1 cellular context compared by ENCODE assay signal in the genomic region with DNA sequence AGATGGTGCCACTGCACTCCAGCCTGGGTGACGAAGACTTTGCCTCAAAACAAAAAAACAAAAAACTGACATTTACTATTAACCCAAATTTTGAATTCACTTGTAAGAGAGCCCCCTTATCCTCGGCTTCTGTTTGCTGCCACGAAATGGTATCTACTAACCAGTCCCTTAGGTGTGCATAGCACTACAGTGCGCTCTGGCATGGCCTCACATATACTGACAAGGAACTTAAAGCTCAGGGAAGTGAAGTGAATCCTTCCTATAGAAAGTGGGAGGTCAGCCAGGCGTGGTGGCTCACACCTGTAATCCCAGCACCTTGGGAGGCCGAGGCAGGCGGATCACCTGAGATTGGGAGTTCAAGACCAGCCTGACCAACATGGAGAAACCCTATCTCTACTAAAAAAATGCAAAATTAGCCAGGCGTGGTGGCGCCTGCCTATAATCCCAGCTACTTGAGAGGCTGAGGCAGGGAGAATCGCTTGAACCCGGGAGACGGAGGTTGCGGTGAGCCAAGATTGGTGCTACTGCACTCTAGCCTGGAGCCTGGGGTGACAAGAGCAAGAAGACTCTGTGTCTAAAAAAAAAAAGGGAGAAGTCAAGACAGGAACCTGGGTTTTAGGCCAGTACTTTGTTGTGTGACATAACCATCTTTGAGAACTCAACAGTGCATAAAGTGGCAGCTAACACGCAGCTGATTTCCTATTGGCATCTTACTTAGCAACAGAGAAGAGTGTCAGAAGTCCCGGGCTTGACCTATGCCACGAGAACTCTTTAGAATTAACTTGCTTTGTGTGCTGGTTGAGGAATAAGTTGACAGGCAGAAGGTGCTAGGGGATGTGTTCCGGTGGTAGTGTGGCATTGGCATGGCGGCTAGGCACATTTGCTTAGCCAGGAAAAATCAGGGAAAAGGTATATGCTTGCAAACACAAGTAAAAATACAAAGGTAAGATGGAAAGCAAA.
A peak's percentile ranks its signal among the peaks of the same experiment; 100 is the strongest.
TF ChIP-seq lines count a peak whose summit lies in the region.

No MANE protein-coding gene starts in this region.

TF ChIP-seq in HepG2, 621 proteins besides CTCF, POLR2A, EP300 and RAD21 (continues in another document):
- TF ChIP-seq RBM22 (optimal IDR thresholded peaks at IDR 0.05; ENCODE audit: low read length) = peak; percentile 95
- TF ChIP-seq NR2F6 (IDR thresholded peaks at IDR 0.05) = no peak
- peak; percentile 18; the same call in 1 of the 2 replicates for TF ChIP-seq NR2F6 (CRISPR knock-in tag; IDR thresholded peaks at IDR 0.05)
- TF ChIP-seq MTF2 (CRISPR knock-in tag; IDR thresholded peaks at IDR 0.05; ENCODE audit: borderline replicate concordance) = no peak
- TF ChIP-seq NFIC (IDR thresholded peaks at IDR 0.05; ENCODE audit: low read length) = 0 out of 2 replicates have a peak, but pooled peaks have one; percentile 31
- peak; percentile 61; the same call in 1 of the 2 replicates for TF ChIP-seq ZNF224 (CRISPR knock-in tag; IDR thresholded peaks at IDR 0.05)
- 0 out of 2 replicates have a peak, but pooled peaks have one; percentile 28 for TF ChIP-seq ZNF761 (CRISPR knock-in tag; conservative IDR thresholded peaks at IDR 0.05)
- TF ChIP-seq THAP11 (CRISPR knock-in tag; IDR thresholded peaks at IDR 0.05) = peak; percentile 2; the same call in 1 of the 2 replicates
- TF ChIP-seq TRIM24 (CRISPR knock-in tag; IDR thresholded peaks at IDR 0.05) = no peak
- TF ChIP-seq, protein P1, sequence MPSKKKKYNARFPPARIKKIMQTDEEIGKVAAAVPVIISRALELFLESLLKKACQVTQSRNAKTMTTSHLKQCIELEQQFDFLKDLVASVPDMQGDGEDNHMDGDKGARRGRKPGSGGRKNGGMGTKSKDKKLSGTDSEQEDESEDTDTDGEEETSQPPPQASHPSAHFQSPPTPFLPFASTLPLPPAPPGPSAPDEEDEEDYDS (CRISPR knock-in tag; IDR thresholded peaks at IDR 0.05) = 0 out of 2 replicates have a peak, but pooled peaks have one; percentile 10
- TF ChIP-seq RXRB (CRISPR knock-in tag; IDR thresholded peaks at IDR 0.05; ENCODE audit: borderline replicate concordance) = peak; percentile 4; the same call in 1 of the 2 replicates
- peak; percentile 30; the same call in 1 of the 2 replicates for TF ChIP-seq SIN3A (IDR thresholded peaks at IDR 0.05; ENCODE audit: borderline replicate concordance, low read depth, low read length)
- TF ChIP-seq, protein P2, sequence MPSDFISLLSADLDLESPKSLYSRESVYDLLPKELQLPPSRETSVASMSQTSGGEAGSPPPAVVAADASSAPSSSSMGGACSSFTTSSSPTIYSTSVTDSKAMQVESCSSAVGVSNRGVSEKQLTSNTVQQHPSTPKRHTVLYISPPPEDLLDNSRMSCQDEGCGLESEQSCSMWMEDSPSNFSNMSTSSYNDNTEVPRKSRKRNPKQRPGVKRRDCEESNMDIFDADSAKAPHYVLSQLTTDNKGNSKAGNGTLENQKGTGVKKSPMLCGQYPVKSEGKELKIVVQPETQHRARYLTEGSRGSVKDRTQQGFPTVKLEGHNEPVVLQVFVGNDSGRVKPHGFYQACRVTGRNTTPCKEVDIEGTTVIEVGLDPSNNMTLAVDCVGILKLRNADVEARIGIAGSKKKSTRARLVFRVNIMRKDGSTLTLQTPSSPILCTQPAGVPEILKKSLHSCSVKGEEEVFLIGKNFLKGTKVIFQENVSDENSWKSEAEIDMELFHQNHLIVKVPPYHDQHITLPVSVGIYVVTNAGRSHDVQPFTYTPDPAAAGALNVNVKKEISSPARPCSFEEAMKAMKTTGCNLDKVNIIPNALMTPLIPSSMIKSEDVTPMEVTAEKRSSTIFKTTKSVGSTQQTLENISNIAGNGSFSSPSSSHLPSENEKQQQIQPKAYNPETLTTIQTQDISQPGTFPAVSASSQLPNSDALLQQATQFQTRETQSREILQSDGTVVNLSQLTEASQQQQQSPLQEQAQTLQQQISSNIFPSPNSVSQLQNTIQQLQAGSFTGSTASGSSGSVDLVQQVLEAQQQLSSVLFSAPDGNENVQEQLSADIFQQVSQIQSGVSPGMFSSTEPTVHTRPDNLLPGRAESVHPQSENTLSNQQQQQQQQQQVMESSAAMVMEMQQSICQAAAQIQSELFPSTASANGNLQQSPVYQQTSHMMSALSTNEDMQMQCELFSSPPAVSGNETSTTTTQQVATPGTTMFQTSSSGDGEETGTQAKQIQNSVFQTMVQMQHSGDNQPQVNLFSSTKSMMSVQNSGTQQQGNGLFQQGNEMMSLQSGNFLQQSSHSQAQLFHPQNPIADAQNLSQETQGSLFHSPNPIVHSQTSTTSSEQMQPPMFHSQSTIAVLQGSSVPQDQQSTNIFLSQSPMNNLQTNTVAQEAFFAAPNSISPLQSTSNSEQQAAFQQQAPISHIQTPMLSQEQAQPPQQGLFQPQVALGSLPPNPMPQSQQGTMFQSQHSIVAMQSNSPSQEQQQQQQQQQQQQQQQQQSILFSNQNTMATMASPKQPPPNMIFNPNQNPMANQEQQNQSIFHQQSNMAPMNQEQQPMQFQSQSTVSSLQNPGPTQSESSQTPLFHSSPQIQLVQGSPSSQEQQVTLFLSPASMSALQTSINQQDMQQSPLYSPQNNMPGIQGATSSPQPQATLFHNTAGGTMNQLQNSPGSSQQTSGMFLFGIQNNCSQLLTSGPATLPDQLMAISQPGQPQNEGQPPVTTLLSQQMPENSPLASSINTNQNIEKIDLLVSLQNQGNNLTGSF (CRISPR knock-in tag; IDR thresholded peaks at IDR 0.05) = 0 out of 2 replicates have a peak, but pooled peaks have one; percentile 28
- TF ChIP-seq, protein P3, sequence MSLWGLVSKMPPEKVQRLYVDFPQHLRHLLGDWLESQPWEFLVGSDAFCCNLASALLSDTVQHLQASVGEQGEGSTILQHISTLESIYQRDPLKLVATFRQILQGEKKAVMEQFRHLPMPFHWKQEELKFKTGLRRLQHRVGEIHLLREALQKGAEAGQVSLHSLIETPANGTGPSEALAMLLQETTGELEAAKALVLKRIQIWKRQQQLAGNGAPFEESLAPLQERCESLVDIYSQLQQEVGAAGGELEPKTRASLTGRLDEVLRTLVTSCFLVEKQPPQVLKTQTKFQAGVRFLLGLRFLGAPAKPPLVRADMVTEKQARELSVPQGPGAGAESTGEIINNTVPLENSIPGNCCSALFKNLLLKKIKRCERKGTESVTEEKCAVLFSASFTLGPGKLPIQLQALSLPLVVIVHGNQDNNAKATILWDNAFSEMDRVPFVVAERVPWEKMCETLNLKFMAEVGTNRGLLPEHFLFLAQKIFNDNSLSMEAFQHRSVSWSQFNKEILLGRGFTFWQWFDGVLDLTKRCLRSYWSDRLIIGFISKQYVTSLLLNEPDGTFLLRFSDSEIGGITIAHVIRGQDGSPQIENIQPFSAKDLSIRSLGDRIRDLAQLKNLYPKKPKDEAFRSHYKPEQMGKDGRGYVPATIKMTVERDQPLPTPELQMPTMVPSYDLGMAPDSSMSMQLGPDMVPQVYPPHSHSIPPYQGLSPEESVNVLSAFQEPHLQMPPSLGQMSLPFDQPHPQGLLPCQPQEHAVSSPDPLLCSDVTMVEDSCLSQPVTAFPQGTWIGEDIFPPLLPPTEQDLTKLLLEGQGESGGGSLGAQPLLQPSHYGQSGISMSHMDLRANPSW (CRISPR knock-in tag; IDR thresholded peaks at IDR 0.05; ENCODE audit: borderline replicate concordance) = peak; percentile 7; the same call in 1 of the 2 replicates
- 0 out of 2 replicates have a peak, but pooled peaks have one; percentile 8 for TF ChIP-seq ZSCAN9 (CRISPR knock-in tag; IDR thresholded peaks at IDR 0.05; ENCODE audit: borderline replicate concordance)
- no peak for TF ChIP-seq ZNF101 (CRISPR knock-in tag; IDR thresholded peaks at IDR 0.05; ENCODE audit: borderline replicate concordance, low read depth)
- TF ChIP-seq SRY (CRISPR knock-in tag; IDR thresholded peaks at IDR 0.05) = 0 out of 2 replicates have a peak, but pooled peaks have one; percentile 21
- TF ChIP-seq FOXK1 (CRISPR knock-in tag; IDR thresholded peaks at IDR 0.05; ENCODE audit: borderline replicate concordance, low read depth) = no peak
- TF ChIP-seq NR1H2 (CRISPR knock-in tag; IDR thresholded peaks at IDR 0.05; ENCODE audit: borderline replicate concordance, low read depth) = no peak
- TF ChIP-seq, protein P4, sequence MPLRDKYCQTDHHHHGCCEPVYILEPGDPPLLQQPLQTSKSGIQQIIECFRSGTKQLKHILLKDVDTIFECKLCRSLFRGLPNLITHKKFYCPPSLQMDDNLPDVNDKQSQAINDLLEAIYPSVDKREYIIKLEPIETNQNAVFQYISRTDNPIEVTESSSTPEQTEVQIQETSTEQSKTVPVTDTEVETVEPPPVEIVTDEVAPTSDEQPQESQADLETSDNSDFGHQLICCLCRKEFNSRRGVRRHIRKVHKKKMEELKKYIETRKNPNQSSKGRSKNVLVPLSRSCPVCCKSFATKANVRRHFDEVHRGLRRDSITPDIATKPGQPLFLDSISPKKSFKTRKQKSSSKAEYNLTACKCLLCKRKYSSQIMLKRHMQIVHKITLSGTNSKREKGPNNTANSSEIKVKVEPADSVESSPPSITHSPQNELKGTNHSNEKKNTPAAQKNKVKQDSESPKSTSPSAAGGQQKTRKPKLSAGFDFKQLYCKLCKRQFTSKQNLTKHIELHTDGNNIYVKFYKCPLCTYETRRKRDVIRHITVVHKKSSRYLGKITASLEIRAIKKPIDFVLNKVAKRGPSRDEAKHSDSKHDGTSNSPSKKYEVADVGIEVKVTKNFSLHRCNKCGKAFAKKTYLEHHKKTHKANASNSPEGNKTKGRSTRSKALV (CRISPR knock-in tag; IDR thresholded peaks at IDR 0.05) = 0 out of 2 replicates have a peak, but pooled peaks have one; percentile 2
- peak; percentile 28; the same call in 1 of the 2 replicates for TF ChIP-seq ZBTB20 (CRISPR knock-in tag; IDR thresholded peaks at IDR 0.05; ENCODE audit: borderline replicate concordance, low read depth)
- TF ChIP-seq RFX1 (IDR thresholded peaks at IDR 0.05) = no peak
- TF ChIP-seq ZNF317 (CRISPR knock-in tag; IDR thresholded peaks at IDR 0.05) = peak; percentile 44; the same call in 1 of the 2 replicates
- peak; percentile 58; the same call in 1 of the 2 replicates for TF ChIP-seq ZNF547 (CRISPR knock-in tag; IDR thresholded peaks at IDR 0.05)
- TF ChIP-seq, protein P5, sequence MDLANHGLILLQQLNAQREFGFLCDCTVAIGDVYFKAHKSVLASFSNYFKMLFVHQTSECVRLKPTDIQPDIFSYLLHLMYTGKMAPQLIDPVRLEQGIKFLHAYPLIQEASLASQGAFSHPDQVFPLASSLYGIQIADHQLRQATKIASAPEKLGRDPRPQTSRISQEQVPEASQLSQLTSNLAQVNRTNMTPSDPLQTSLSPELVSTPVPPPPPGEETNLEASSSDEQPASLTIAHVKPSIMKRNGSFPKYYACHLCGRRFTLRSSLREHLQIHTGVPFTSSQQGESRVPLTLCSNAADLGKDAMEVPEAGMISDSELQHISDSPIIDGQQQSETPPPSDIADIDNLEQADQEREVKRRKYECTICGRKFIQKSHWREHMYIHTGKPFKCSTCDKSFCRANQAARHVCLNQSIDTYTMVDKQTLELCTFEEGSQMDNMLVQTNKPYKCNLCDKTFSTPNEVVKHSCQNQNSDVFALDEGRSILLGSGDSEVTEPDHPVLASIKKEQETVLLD (CRISPR knock-in tag; IDR thresholded peaks at IDR 0.05; ENCODE audit: low read depth) = no peak
- no peak for TF ChIP-seq SNAPC2 (CRISPR knock-in tag; IDR thresholded peaks at IDR 0.05)
- TF ChIP-seq GATA4 (IDR thresholded peaks at IDR 0.05; ENCODE audit: borderline replicate concordance, low read depth) = peak; percentile 31; the same call in 1 of the 2 replicates
- no peak for TF ChIP-seq SMYD3 (CRISPR knock-in tag; IDR thresholded peaks at IDR 0.05)
- peak; percentile 50 for TF ChIP-seq POLR2AphosphoS5 (IDR thresholded peaks at IDR 0.05; ENCODE audit: low read depth, low read length)
- TF ChIP-seq, protein P6, sequence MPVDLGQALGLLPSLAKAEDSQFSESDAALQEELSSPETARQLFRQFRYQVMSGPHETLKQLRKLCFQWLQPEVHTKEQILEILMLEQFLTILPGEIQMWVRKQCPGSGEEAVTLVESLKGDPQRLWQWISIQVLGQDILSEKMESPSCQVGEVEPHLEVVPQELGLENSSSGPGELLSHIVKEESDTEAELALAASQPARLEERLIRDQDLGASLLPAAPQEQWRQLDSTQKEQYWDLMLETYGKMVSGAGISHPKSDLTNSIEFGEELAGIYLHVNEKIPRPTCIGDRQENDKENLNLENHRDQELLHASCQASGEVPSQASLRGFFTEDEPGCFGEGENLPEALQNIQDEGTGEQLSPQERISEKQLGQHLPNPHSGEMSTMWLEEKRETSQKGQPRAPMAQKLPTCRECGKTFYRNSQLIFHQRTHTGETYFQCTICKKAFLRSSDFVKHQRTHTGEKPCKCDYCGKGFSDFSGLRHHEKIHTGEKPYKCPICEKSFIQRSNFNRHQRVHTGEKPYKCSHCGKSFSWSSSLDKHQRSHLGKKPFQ (CRISPR knock-in tag; IDR thresholded peaks at IDR 0.05; ENCODE audit: insufficient replicate concordance) = peak; percentile 62
- 0 out of 2 replicates have a peak, but pooled peaks have one; percentile 3 for TF ChIP-seq IRF2 (CRISPR knock-in tag; IDR thresholded peaks at IDR 0.05)
- no peak for TF ChIP-seq CHD4 (IDR thresholded peaks at IDR 0.05; ENCODE audit: borderline replicate concordance, low read length)
- TF ChIP-seq ZC3H4 (CRISPR knock-in tag; IDR thresholded peaks at IDR 0.05; ENCODE audit: borderline replicate concordance) = 0 out of 2 replicates have a peak, but pooled peaks have one; percentile 15
- TF ChIP-seq, protein P7, sequence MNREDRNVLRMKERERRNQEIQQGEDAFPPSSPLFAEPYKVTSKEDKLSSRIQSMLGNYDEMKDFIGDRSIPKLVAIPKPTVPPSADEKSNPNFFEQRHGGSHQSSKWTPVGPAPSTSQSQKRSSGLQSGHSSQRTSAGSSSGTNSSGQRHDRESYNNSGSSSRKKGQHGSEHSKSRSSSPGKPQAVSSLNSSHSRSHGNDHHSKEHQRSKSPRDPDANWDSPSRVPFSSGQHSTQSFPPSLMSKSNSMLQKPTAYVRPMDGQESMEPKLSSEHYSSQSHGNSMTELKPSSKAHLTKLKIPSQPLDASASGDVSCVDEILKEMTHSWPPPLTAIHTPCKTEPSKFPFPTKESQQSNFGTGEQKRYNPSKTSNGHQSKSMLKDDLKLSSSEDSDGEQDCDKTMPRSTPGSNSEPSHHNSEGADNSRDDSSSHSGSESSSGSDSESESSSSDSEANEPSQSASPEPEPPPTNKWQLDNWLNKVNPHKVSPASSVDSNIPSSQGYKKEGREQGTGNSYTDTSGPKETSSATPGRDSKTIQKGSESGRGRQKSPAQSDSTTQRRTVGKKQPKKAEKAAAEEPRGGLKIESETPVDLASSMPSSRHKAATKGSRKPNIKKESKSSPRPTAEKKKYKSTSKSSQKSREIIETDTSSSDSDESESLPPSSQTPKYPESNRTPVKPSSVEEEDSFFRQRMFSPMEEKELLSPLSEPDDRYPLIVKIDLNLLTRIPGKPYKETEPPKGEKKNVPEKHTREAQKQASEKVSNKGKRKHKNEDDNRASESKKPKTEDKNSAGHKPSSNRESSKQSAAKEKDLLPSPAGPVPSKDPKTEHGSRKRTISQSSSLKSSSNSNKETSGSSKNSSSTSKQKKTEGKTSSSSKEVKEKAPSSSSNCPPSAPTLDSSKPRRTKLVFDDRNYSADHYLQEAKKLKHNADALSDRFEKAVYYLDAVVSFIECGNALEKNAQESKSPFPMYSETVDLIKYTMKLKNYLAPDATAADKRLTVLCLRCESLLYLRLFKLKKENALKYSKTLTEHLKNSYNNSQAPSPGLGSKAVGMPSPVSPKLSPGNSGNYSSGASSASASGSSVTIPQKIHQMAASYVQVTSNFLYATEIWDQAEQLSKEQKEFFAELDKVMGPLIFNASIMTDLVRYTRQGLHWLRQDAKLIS (CRISPR knock-in tag; IDR thresholded peaks at IDR 0.05) = 0 out of 2 replicates have a peak, but pooled peaks have one; percentile 10
